22 cellular contexts compared by ENCODE assay signal in genomic region chr2:47180531-47180930, GRCh38. TPM values are rescaled to one million over a fixed set of nuclear protein-coding genes. Genes with fewer than 3 reads are reported as not detected.
A peak's percentile ranks its signal among the peaks of the same experiment; 100 is the strongest.
DNase-seq lines count a peak whose midpoint lies in the region; ATAC-seq, FAIRE-seq and TF ChIP-seq lines count a peak whose summit lies in the region.
"Had no signal": no experiment of that assay in that cellular context is flagged by ENCODE, and none has a peak within 500 bp of the region (broad histone marks: within the 10 kb centered on the region; RNA-seq: fewer than 3 reads in every experiment).

No MANE protein-coding gene starts in this region.

- H3K4me1 Mint-ChIP-seq in astrocyte (ENCODE audit: low read depth, unreplicated experiment) = peaks cover 23% of the 10 kb centered on the region
- peaks cover 22% of the 10 kb centered on the region for H3K4me1 Mint-ChIP-seq in activated naive CD4-positive, alpha-beta T cell treated with anti-CD3 and anti-CD28 coated beads, Interleukin-2, amount 10 ng/mL, durations not matched to agents 7 days and 5 days

- no peak overlapping the region for H2AFZ ChIP-seq in IMR-90 (replicated peaks; ENCODE audit: low read length, poor library complexity)
- no peak overlapping the region for H2AFZ ChIP-seq in astrocyte (ENCODE audit: low read depth, low read length)
- no peak overlapping the region for H2AFZ ChIP-seq in mesenchymal stem cell (ENCODE audit: low read depth, low read length)

- POLR2A ChIA-PET in IMR-90 (lab: Charles Lee; ENCODE audit: unreplicated experiment) = no interaction called here

- no peak for TF ChIP-seq CTCF in IMR-90 (conservative IDR thresholded peaks at IDR 0.05; ENCODE audit: low read depth, low read length)
- TF ChIP-seq CTCF in astrocyte (IDR thresholded peaks at IDR 0.05; ENCODE audit: insufficient read depth, low read depth, low read length) = no peak

- H2AK5ac ChIP-seq in IMR-90 (ENCODE audit: low read depth, low read length) (peak overlapping the region; percentile 49; the same call in 1 of the 2 replicates), mesenchymal stem cell (ENCODE audit: low read length, severe bottlenecking) (peak overlapping the region; percentile 52)

- H2BK20ac ChIP-seq in IMR-90 (ENCODE audit: low read depth, low read length) = no peak overlapping the region

- H3K4me3 Mint-ChIP-seq in astrocyte (ENCODE audit: unreplicated experiment) = peak overlapping the region; percentile 45
- no peak overlapping the region for H3K4me3 Mint-ChIP-seq in activated naive CD4-positive, alpha-beta T cell treated with anti-CD3 and anti-CD28 coated beads, Interleukin-2, amount 10 ng/mL, durations not matched to agents 7 days and 5 days
- H3K4me3 Mint-ChIP-seq: B cell; CD8-positive, alpha-beta T cell had no signal

- H3K4ac ChIP-seq in IMR-90 (ENCODE audit: low read depth, low read length) (peak overlapping the region; percentile 64), mesenchymal stem cell (ENCODE audit: low read depth in 1 of 2, low read length in 2 of 2) (no peak overlapping the region)

- H3K9me3 Mint-ChIP-seq in astrocyte (ENCODE audit: unreplicated experiment) = no peaks in the 10 kb centered on the region
- H3K9me3 Mint-ChIP-seq in activated naive CD4-positive, alpha-beta T cell treated with anti-CD3 and anti-CD28 coated beads, Interleukin-2, amount 10 ng/mL, durations not matched to agents 7 days and 5 days = no peaks in the 10 kb centered on the region
- H3K9me3 Mint-ChIP-seq: CD4-positive, CD25-positive, alpha-beta regulatory T cell; CD8-positive, alpha-beta T cell had no signal

- H3K18ac ChIP-seq in IMR-90 (ENCODE audit: low read depth, low read length) (no peak overlapping the region), mesenchymal stem cell (ENCODE audit: low read depth in 1 of 2, low read length in 2 of 2) (no peak overlapping the region)

- no peak overlapping the region for H2BK12ac ChIP-seq in mesenchymal stem cell (ENCODE audit: low read length in 2 of 2)

- H3K9me3 ChIP-seq in IMR-90 (ENCODE audit: control insufficient read depth, insufficient read depth, low read length) (no peaks in the 10 kb centered on the region), astrocyte (ENCODE audit: insufficient read depth, low read depth, low read length) (no peaks in the 10 kb centered on the region), mesenchymal stem cell (ENCODE audit: control insufficient read depth, low read length) (no peaks in the 10 kb centered on the region)
- H3K9me3 ChIP-seq: BLaER1, Caco-2 had no signal

- in situ Hi-C loops in IMR-90 (cut with MboI; ENCODE audit: low sequenced_read_pairs) = no loop called here

- H3K4me3 ChIP-seq in IMR-90 (ENCODE audit: insufficient read depth, low read depth, low read length) (no peak overlapping the region), astrocyte (ENCODE audit: insufficient read depth, low read depth, low read length) (no peak overlapping the region), mesenchymal stem cell (ENCODE audit: insufficient read depth in 1 of 2, low read depth in 1 of 2, low read length in 2 of 2) (no peak overlapping the region)
- H3K4me3 ChIP-seq: BLaER1 had no signal

- no peak overlapping the region for H4K8ac ChIP-seq in IMR-90 (ENCODE audit: low read depth in 2 of 2, low read length in 2 of 2)
- no peak overlapping the region for H4K8ac ChIP-seq in mesenchymal stem cell (ENCODE audit: low read length)

- H3K14ac ChIP-seq in IMR-90 (replicated peaks; ENCODE audit: low read depth, low read length) = 0 out of 2 replicates have a peak overlapping the region, but pooled peaks have one; percentile 10
- no peak overlapping the region for H3K14ac ChIP-seq in mesenchymal stem cell (ENCODE audit: low read length in 2 of 2)

- H3K4me2 ChIP-seq in IMR-90 (ENCODE audit: low read depth, low read length) (no peak overlapping the region), astrocyte (ENCODE audit: low read length) (no peak overlapping the region), mesenchymal stem cell (ENCODE audit: low read length, poor library complexity, severe bottlenecking) (no peak overlapping the region)
- H3K4me2 ChIP-seq: BLaER1 had no signal

- no peaks in the 10 kb centered on the region for H3K27me3 Mint-ChIP-seq in astrocyte (ENCODE audit: low read depth, unreplicated experiment)
- H3K27me3 Mint-ChIP-seq in activated naive CD4-positive, alpha-beta T cell treated with anti-CD3 and anti-CD28 coated beads, Interleukin-2, amount 10 ng/mL, durations not matched to agents 7 days and 5 days = peaks cover 47% of the 10 kb centered on the region

- no TSS peak for BruUV-seq in IMR-90 (replicated peaks; lab: Mats Ljungman, UMichigan)

- H3K27me3 ChIP-seq in IMR-90 (ENCODE audit: control insufficient read depth, insufficient read depth, low read length) (no peaks in the 10 kb centered on the region), astrocyte (ENCODE audit: insufficient read depth, low read length) (no peaks in the 10 kb centered on the region), mesenchymal stem cell (ENCODE audit: control insufficient read depth in 1 of 2, insufficient read depth in 1 of 2, low read length in 2 of 2) (no peaks in the 10 kb centered on the region)
- H3K27me3 ChIP-seq: BLaER1 had no signal

- no peak overlapping the region for H2AK9ac ChIP-seq in IMR-90 (replicated peaks; ENCODE audit: low read depth, low read length, poor library complexity)

- H3K36me3 Mint-ChIP-seq in astrocyte (ENCODE audit: low read depth, unreplicated experiment) = peaks cover 3% of the 10 kb centered on the region
- peaks cover 7% of the 10 kb centered on the region for H3K36me3 Mint-ChIP-seq in activated naive CD4-positive, alpha-beta T cell treated with anti-CD3 and anti-CD28 coated beads, Interleukin-2, amount 10 ng/mL, durations not matched to agents 7 days and 5 days

- peak overlapping the region; percentile 75; the same call in 2 of the 3 replicates for H2BK15ac ChIP-seq in IMR-90 (ENCODE audit: low read depth, low read length)
- no peak overlapping the region for H2BK15ac ChIP-seq in mesenchymal stem cell (ENCODE audit: low read depth, poor library complexity, severe bottlenecking)

- H3K56ac ChIP-seq in IMR-90 (ENCODE audit: extremely low read depth, insufficient read depth, low read length) = no peak overlapping the region

- no peak for DNase-seq in IMR-90
- DNase-seq in astrocyte (ENCODE audit: low read depth) = peak; percentile 72
- no peak for DNase-seq in mesenchymal stem cell
- no peak for DNase-seq in activated naive CD4-positive, alpha-beta T cell treated with anti-CD3 and anti-CD28 coated beads, Interleukin-2, amount 10 ng/mL, durations not matched to agents 7 days and 5 days
- no peak for DNase-seq in SW480 (ENCODE audit: low spot score)
- DNase-seq: Caco-2; CD4-positive, CD25-positive, alpha-beta regulatory T cell; CD8-positive, alpha-beta T cell; DMS153; DND-41; GOT3; H7; HCEC 1CT had no signal

- peak overlapping the region; percentile 41 for H3K27ac Mint-ChIP-seq in astrocyte (ENCODE audit: unreplicated experiment)
- H3K27ac Mint-ChIP-seq in activated naive CD4-positive, alpha-beta T cell treated with anti-CD3 and anti-CD28 coated beads, Interleukin-2, amount 10 ng/mL, durations not matched to agents 7 days and 5 days = no peak overlapping the region
- H3K27ac Mint-ChIP-seq: B cell; CD4-positive, CD25-positive, alpha-beta regulatory T cell had no signal

- CTCF ChIA-PET in IMR-90 (lab: Yijun Ruan, JAX) = no interaction called here
- CTCF ChIA-PET in activated naive CD4-positive, alpha-beta T cell treated with anti-CD3 and anti-CD28 coated beads, Interleukin-2, amount 10 ng/mL, durations not matched to agents 7 days and 5 days (lab: Charles Lee) = interaction anchor here (0.7 kb wide), 1 partner anchor 142 kb away, joined by 3 read pairs; no protein-coding TSS in a partner anchor

- H4K91ac ChIP-seq in IMR-90 (ENCODE audit: insufficient read depth, low read depth, low read length) (peak overlapping the region; percentile 57), mesenchymal stem cell (ENCODE audit: low read length) (no peak overlapping the region)

- no CpG with 5 or more reads among the region's 1 CpG for WGBS in IMR-90 (ENCODE audit: extremely low coverage in 2 of 2, insufficient read length in 1 of 2), 2 experiments
- no CpG with 5 or more reads among the region's 1 CpG for WGBS in mesenchymal stem cell

- H2BK5ac ChIP-seq in IMR-90 (ENCODE audit: low read depth, low read length, poor library complexity, severe bottlenecking) (no peak overlapping the region), mesenchymal stem cell (ENCODE audit: low read depth, low read length, poor library complexity, severe bottlenecking) (no peak overlapping the region)

- H4K5ac ChIP-seq in IMR-90 (ENCODE audit: low read depth, low read length) = no peak overlapping the region

- no peak overlapping the region for H3K27ac ChIP-seq in IMR-90 (ENCODE audit: insufficient read depth, low read length)
- no peak overlapping the region for H3K27ac ChIP-seq in astrocyte (ENCODE audit: low read depth, low read length)
- H3K27ac ChIP-seq in mesenchymal stem cell (ENCODE audit: low read length, poor library complexity, severe bottlenecking) = no peak overlapping the region
- H3K27ac ChIP-seq: 22Rv1, BLaER1, C4-2B had no signal

- H3K23ac ChIP-seq in IMR-90 (ENCODE audit: low read depth, low read length) = peak overlapping the region; percentile 71; the same call in 1 of the 2 replicates
- no peak overlapping the region for H3K23ac ChIP-seq in mesenchymal stem cell (ENCODE audit: low read length in 2 of 2)

- no peak for TF ChIP-seq RAD21 in IMR-90 (IDR thresholded peaks at IDR 0.05; ENCODE audit: low read length)

- H3K36me3 ChIP-seq in IMR-90 (ENCODE audit: control insufficient read depth, insufficient read depth, low read length) (no peaks in the 10 kb centered on the region), astrocyte (ENCODE audit: insufficient read depth, low read length) (no peaks in the 10 kb centered on the region), mesenchymal stem cell (ENCODE audit: control insufficient read depth in 1 of 2, insufficient read depth in 2 of 2, low read depth in 1 of 2, low read length in 2 of 2) (no peaks in the 10 kb centered on the region)
- H3K36me3 ChIP-seq: BLaER1 had no signal

- intact Hi-C loops in IMR-90 (cut with micrococcal nuclease) = no loop called here

- 0 out of 2 replicates have a peak, but pooled peaks cover 7% of the 10 kb centered on the region for H3K9me1 ChIP-seq in IMR-90 (ENCODE audit: insufficient read depth, low read length)

- no peak for FAIRE-seq in astrocyte (lab: Jason Lieb, UNC)
- FAIRE-seq: A204.1, G401.6, GM12892, GM19239 had no signal

- H3K9ac ChIP-seq in IMR-90 (ENCODE audit: low read depth, low read length) (no peak overlapping the region), astrocyte (ENCODE audit: low read length) (no peak overlapping the region), mesenchymal stem cell (ENCODE audit: low read length) (no peak overlapping the region)
- H3K9ac ChIP-seq: BLaER1 had no signal

- H4K20me1 ChIP-seq in IMR-90 (ENCODE audit: insufficient read depth, low read length) = peaks cover 6% of the 10 kb centered on the region
- H4K20me1 ChIP-seq in astrocyte (ENCODE audit: insufficient read depth, low read length) = peaks cover 4% of the 10 kb centered on the region

- no peak for TF ChIP-seq POLR2A in IMR-90 (IDR thresholded peaks at IDR 0.05; ENCODE audit: low read depth, low read length)

- no peak for ATAC-seq in IMR-90 (ENCODE audit: low read depth)
- ATAC-seq in GM21515 (IDR thresholded peaks at IDR 0.05; ENCODE audit: unreplicated experiment) = no peak
- ATAC-seq: CD8-positive, alpha-beta T cell had no signal

- H3K79me1 ChIP-seq in IMR-90 (ENCODE audit: low read depth in 1 of 2, low read length in 2 of 2) = peaks cover 3 to 28% of the 10 kb centered on the region in 2 experiments
- H3K79me1 ChIP-seq in mesenchymal stem cell (replicated peaks; ENCODE audit: low read length, poor library complexity, severe bottlenecking) = peaks cover 6% of the 10 kb centered on the region

- dilution Hi-C loops in IMR-90 (cut with HindIII; ENCODE audit: low sequenced_read_pairs, unreplicated experiment) = no loop called here

- H2BK120ac ChIP-seq in IMR-90 (ENCODE audit: low read depth, low read length) = peak overlapping the region; percentile 33; the same call in 1 of the 2 replicates
- no peak overlapping the region for H2BK120ac ChIP-seq in mesenchymal stem cell (ENCODE audit: low read depth, low read length)

- H3K4me1 ChIP-seq in IMR-90 (ENCODE audit: control insufficient read depth, insufficient read depth, low read length) (peaks cover 7% of the 10 kb centered on the region), astrocyte (ENCODE audit: insufficient read depth, low read length) (peaks cover 17% of the 10 kb centered on the region), mesenchymal stem cell (ENCODE audit: control insufficient read depth, insufficient read depth, low read depth, low read length) (peaks cover 7% of the 10 kb centered on the region)

- peaks cover 13% of the 10 kb centered on the region for H3K79me2 ChIP-seq in astrocyte (ENCODE audit: insufficient read depth, low read length)

RNA-seq across cellular contexts. Expression of gene CALM2, which starts 4.2 kb away (rescaled TPM):
- 290 and 1,344 TPM in 2 replicates for total RNA-seq in IMR-90 (2012; rRNA removed)
- 774 and 970 TPM in 2 replicates for polyA plus RNA-seq in IMR-90 (2012; rRNA removed)
- 56.0 and 99.9 TPM in 2 replicates for polyA plus RNA-seq in IMR-90 (2012; cell fraction: cytosol; rRNA removed)
- 20.2 and 214 TPM in 2 replicates for polyA plus RNA-seq in IMR-90 (2012; cell fraction: nucleus; rRNA removed; ENCODE audit: low replicate concordance)
- 749 and 839 TPM in 2 replicates for total RNA-seq in astrocyte
- 708 TPM for polyA plus RNA-seq in mesenchymal stem cell (2013, experiment 1 of 2)
- polyA plus RNA-seq in mesenchymal stem cell (2013, experiment 2 of 2) = 761 TPM

RNA-seq across cellular contexts. Expression of gene STPG4, which starts 25.4 kb away (rescaled TPM):
- total RNA-seq in IMR-90 (2012; rRNA removed) = 0.18 and 0.28 TPM in 2 replicates
- 0.06 and 0.12 TPM in 2 replicates for polyA plus RNA-seq in IMR-90 (2012; rRNA removed)
- polyA plus RNA-seq in IMR-90 (2012; cell fraction: cytosol; rRNA removed) = not detected in 2 replicates
- polyA plus RNA-seq in IMR-90 (2012; cell fraction: nucleus; rRNA removed; ENCODE audit: low replicate concordance) = 0.18 and 0.49 TPM in 2 replicates
- total RNA-seq in astrocyte = 0.55 and 0.64 TPM in 2 replicates
- 0.06 TPM for polyA plus RNA-seq in mesenchymal stem cell (2013, experiment 1 of 2)
- 0.05 TPM for polyA plus RNA-seq in mesenchymal stem cell (2013, experiment 2 of 2)
- total RNA-seq: H7 had no signal
- polyA plus RNA-seq: CD4-positive, CD25-positive, alpha-beta regulatory T cell had no signal
